In genomic region chr14:24365600-24366374, GRCh38 we compare ENCODE assay signal across 8 cellular contexts. TPM values are rescaled to one million over a fixed set of nuclear protein-coding genes. Genes with fewer than 3 reads are reported as not detected.
A peak's percentile ranks its signal among the peaks of the same experiment; 100 is the strongest.
DNase-seq lines count a peak whose midpoint lies in the region; ATAC-seq and TF ChIP-seq lines count a peak whose summit lies in the region.

No MANE protein-coding gene starts in this region.

- H3K9me3 ChIP-seq in ascending aorta (no peaks in the 10 kb centered on the region), right atrium auricular region (no peaks in the 10 kb centered on the region)

- H3K4me1 ChIP-seq in ascending aorta: peaks cover 6 to 18% of the 10 kb centered on the region in 2 donors
- peaks cover 0 to 48% of the 10 kb centered on the region in 2 donors for H3K4me1 ChIP-seq in right atrium auricular region
- H3K4me1 ChIP-seq in rectal smooth muscle tissue (ENCODE audit: control insufficient read depth, insufficient read depth, low read length): peaks cover 14% of the 10 kb centered on the region

- H3K4me3 ChIP-seq in ascending aorta (peak overlapping the region; percentile 67 to 78), right atrium auricular region (peak overlapping the region; percentile 59 to 60), rectal smooth muscle tissue (ENCODE audit: low read length) (peak overlapping the region; percentile 78)

- peak overlapping the region; percentile 74 for H3K9ac ChIP-seq in rectal smooth muscle tissue (ENCODE audit: low read length)

- DNase-seq in NCI-H1048 (lab: John Stamatoyannopoulos, UW): peak; percentile 27
- DNase-seq in T-helper 2 cell: peak in 4 of 5 experiments; percentile 14 to 64 (median 42)
- DNase-seq in ascending aorta (ENCODE audit: low spot score in 2 of 2): peak; percentile 50 to 90
- DNase-seq in right atrium auricular region (ENCODE audit: low spot score): peak; percentile 91

- H3K27me3 ChIP-seq in ascending aorta (no peaks in the 10 kb centered on the region), right atrium auricular region (peaks cover 0 to 4% of the 10 kb centered on the region in 2 donors), rectal smooth muscle tissue (ENCODE audit: control insufficient read depth, insufficient read depth, low read length) (no peaks in the 10 kb centered on the region)

- H3K36me3 ChIP-seq in ascending aorta (no peaks in the 10 kb centered on the region), right atrium auricular region (no peaks in the 10 kb centered on the region), rectal smooth muscle tissue (ENCODE audit: control insufficient read depth, insufficient read depth, low read length) (no peaks in the 10 kb centered on the region)

- intact Hi-C loops in ascending aorta (cut with DNase I): loop anchor here (1.0 to 10.0 kb wide), 10 partner anchors 33 to 1493 kb away; partner anchors contain the start of genes AP1G2, DCAF11, LRP10 and NRL

- ATAC-seq in GM21423 (IDR thresholded peaks at IDR 0.05; ENCODE audit: unreplicated experiment): peak; percentile 39
- ATAC-seq in HG03469 (IDR thresholded peaks at IDR 0.05; ENCODE audit: unreplicated experiment): no peak

- H3K27ac ChIP-seq in C4-2B (peak overlapping the region; percentile 46), ascending aorta (peak overlapping the region; percentile 96 to 99), right atrium auricular region (peak overlapping the region; percentile 83 to 93), rectal smooth muscle tissue (ENCODE audit: low read depth, low read length) (peak overlapping the region; percentile 99)

- TF ChIP-seq CTCF in C4-2B (conservative IDR thresholded peaks at IDR 0.05) (peak; percentile 79), ascending aorta (IDR thresholded peaks at IDR 0.05) (peak; percentile 92), right atrium auricular region (IDR thresholded peaks at IDR 0.05) (peak; percentile 44 to 89)

RNA-seq across cellular contexts. Expression of gene NFATC4, which starts 2.2 kb away (rescaled TPM):
- total RNA-seq in ascending aorta: 58.9 TPM
- 10 to 100 TPM; 12.5 to 13.4 TPM for total RNA-seq in right atrium auricular region

RNA-seq across cellular contexts. Expression of gene RIPK3, which starts 26.0 kb away (rescaled TPM):
- total RNA-seq in ascending aorta (2.3 TPM), right atrium auricular region (1 to 10 TPM; 1.9 to 3.8 TPM)

RNA-seq across cellular contexts. Expression of gene ADCY4, which starts 30.9 kb away (rescaled TPM):
- total RNA-seq in ascending aorta (143 TPM), right atrium auricular region (10 to 100 TPM; 17.1 to 25.5 TPM)

RNA-seq across cellular contexts. Expression of gene NYNRIN, which starts 33.0 kb away (rescaled TPM):
- total RNA-seq in ascending aorta: 23.1 TPM
- total RNA-seq in right atrium auricular region: 10 to 100 TPM in 1 of 2 donors, 1 to 10 TPM in 1; 6.0 to 10.1 TPM

RNA-seq across cellular contexts. Expression of gene LTB4R, which starts 54.5 kb away (rescaled TPM):
- 3.6 TPM for total RNA-seq in ascending aorta
- total RNA-seq in right atrium auricular region: 1 to 10 TPM; 1.9 to 3.0 TPM

Comparison
In these comparisons a context has a peak if more than half of its experiments do, and no peak if none do; other contexts are left out.
1. H3K27ac ChIP-seq: peak in every context shown above with its lines; median percentile 99 in rectal smooth muscle tissue; 98 in ascending aorta; 88 in right atrium auricular region; 46 in C4-2B.
2. DNase-seq: peak in every context shown above with its lines; median percentile 91 in right atrium auricular region; 70 in ascending aorta; 42 in T-helper 2 cell; 27 in NCI-H1048.